In genomic region chr14:22521449-22522239, GRCh38 we compare ENCODE assay signal across 16 cellular contexts.
A peak's percentile ranks its signal among the peaks of the same experiment; 100 is the strongest.
DNase-seq lines count a peak whose midpoint lies in the region; ATAC-seq and TF ChIP-seq lines count a peak whose summit lies in the region.
"Had no signal": no experiment of that assay in that cellular context is flagged by ENCODE, and none has a peak within 500 bp of the region (broad histone marks: within the 10 kb centered on the region; RNA-seq: fewer than 3 reads in every experiment).

No MANE protein-coding gene starts in this region.

- peak overlapping the region; percentile 99 for H3K27ac ChIP-seq in CD4-positive, alpha-beta T cell (ENCODE audit: low read depth, low read length)
- H3K27ac ChIP-seq in IMR-90 (ENCODE audit: insufficient read depth, low read length) (no peak overlapping the region), ascending aorta (peak overlapping the region; percentile 17 to 40)
- H3K27ac ChIP-seq: HL-60, suprapubic skin had no signal

- H3K36me3 Mint-ChIP-seq in CD4-positive, alpha-beta T cell (ENCODE audit: low read depth), result peaks cover 100% of the 10 kb centered on the region
- H3K36me3 Mint-ChIP-seq in naive thymus-derived CD8-positive, alpha-beta T cell, result peaks cover 14 to 98% (median 64%) of the 10 kb centered on the region in 3 donors
- no peaks in the 10 kb centered on the region for H3K36me3 Mint-ChIP-seq in CD14-positive monocyte

- peak overlapping the region; percentile 26; the same call in 1 of the 2 replicates for H3K4ac ChIP-seq in IMR-90 (ENCODE audit: low read depth, low read length)

- no peak overlapping the region for H3K23ac ChIP-seq in IMR-90 (ENCODE audit: low read depth, low read length)

- peak overlapping the region; percentile 81; the same call in 1 of the 3 replicates for H2BK15ac ChIP-seq in IMR-90 (ENCODE audit: low read depth, low read length)

- peaks cover 100% of the 10 kb centered on the region for H3K4me1 Mint-ChIP-seq in CD4-positive, alpha-beta T cell (ENCODE audit: low read depth)
- peaks cover 46 to 98% (median 90%) of the 10 kb centered on the region in 4 donors for H3K4me1 Mint-ChIP-seq in naive thymus-derived CD8-positive, alpha-beta T cell
- peaks cover 5% of the 10 kb centered on the region for H3K4me1 Mint-ChIP-seq in CD14-positive monocyte

- TF ChIP-seq POLR2A in IMR-90 (IDR thresholded peaks at IDR 0.05; ENCODE audit: low read depth, low read length), result no peak

- H4K20me1 ChIP-seq in IMR-90 (ENCODE audit: insufficient read depth, low read length), result no peaks in the 10 kb centered on the region

- H3K27me3 Mint-ChIP-seq in CD4-positive, alpha-beta T cell, result no peaks in the 10 kb centered on the region
- no peaks in the 10 kb centered on the region for H3K27me3 Mint-ChIP-seq in naive thymus-derived CD8-positive, alpha-beta T cell
- H3K27me3 Mint-ChIP-seq in CD14-positive monocyte (ENCODE audit: low read depth in 3 of 3), result peaks cover 0 to 3% (median 2%) of the 10 kb centered on the region in 3 donors

- H3K18ac ChIP-seq in IMR-90 (ENCODE audit: low read depth, low read length), result 0 out of 2 replicates have a peak overlapping the region, but pooled peaks have one; percentile 29

- H2AFZ ChIP-seq in IMR-90 (replicated peaks; ENCODE audit: low read length, poor library complexity), result no peak overlapping the region

- H3K9me3 Mint-ChIP-seq in CD4-positive, alpha-beta T cell, result no peaks in the 10 kb centered on the region
- no peaks in the 10 kb centered on the region for H3K9me3 Mint-ChIP-seq in naive thymus-derived CD8-positive, alpha-beta T cell
- H3K9me3 Mint-ChIP-seq in CD14-positive monocyte, result no peaks in the 10 kb centered on the region

- no peak overlapping the region for H2AK9ac ChIP-seq in IMR-90 (replicated peaks; ENCODE audit: low read depth, low read length, poor library complexity)

- intact Hi-C loops in CD4-positive, alpha-beta T cell (cut with DNase I, micrococcal nuclease), result loop anchor here in 1 of 2 experiments (10.0 kb wide), 1 partner anchor 297 kb away; no protein-coding TSS in a partner anchor
- intact Hi-C loops in IMR-90 (cut with micrococcal nuclease), result no loop called here
- intact Hi-C loops in ascending aorta (cut with DNase I), result no loop called here
- intact Hi-C loops in CD14-positive monocyte (cut with micrococcal nuclease), result no loop called here

- peak overlapping the region; percentile 93 for H3K27ac Mint-ChIP-seq in CD4-positive, alpha-beta T cell
- peak overlapping the region; percentile 94 to 99 (median 98) for H3K27ac Mint-ChIP-seq in naive thymus-derived CD8-positive, alpha-beta T cell
- no peak overlapping the region for H3K27ac Mint-ChIP-seq in CD14-positive monocyte

- no peak for DNase-seq in CD4-positive, alpha-beta T cell
- DNase-seq in IMR-90 (no peak), ascending aorta (ENCODE audit: low spot score in 2 of 2) (no peak), GM10266 (ENCODE audit: extremely low spot score) (no peak), COR-L47 (lab: John Stamatoyannopoulos, UW) (no peak), CD14-positive monocyte (ENCODE audit: low spot score) (no peak), NCI-H1930 (lab: John Stamatoyannopoulos, UW) (no peak)
- no peak for DNase-seq in naive thymus-derived CD8-positive, alpha-beta T cell
- DNase-seq: activated CD4-positive, alpha-beta T cell treated with anti-CD3 and anti-CD28 coated beads for 4 hours; gastrocnemius medialis; islet precursor cell; MG63; NCI-H2171; right cardiac atrium had no signal

- no peak overlapping the region for H2AK5ac ChIP-seq in IMR-90 (ENCODE audit: low read depth, low read length)

- peaks cover 11% of the 10 kb centered on the region for H3K4me1 ChIP-seq in IMR-90 (ENCODE audit: control insufficient read depth, insufficient read depth, low read length)
- H3K4me1 ChIP-seq in ascending aorta, result peaks cover 0 to 12% of the 10 kb centered on the region in 2 donors
- H3K4me1 ChIP-seq: gastrocnemius medialis had no signal

- TF ChIP-seq CTCF in CD4-positive, alpha-beta T cell (IDR thresholded peaks at IDR 0.05), result no peak
- TF ChIP-seq CTCF in IMR-90 (conservative IDR thresholded peaks at IDR 0.05; ENCODE audit: low read depth, low read length) (no peak), ascending aorta (IDR thresholded peaks at IDR 0.05) (no peak), GM10266 (IDR thresholded peaks at IDR 0.05; ENCODE audit: control insufficient read depth, insufficient read depth, low read depth, missing control alignments) (no peak), CD14-positive monocyte (IDR thresholded peaks at IDR 0.05) (no peak)

- H3K27me3 ChIP-seq in CD4-positive, alpha-beta T cell (ENCODE audit: control insufficient read depth, insufficient read depth, low read length), result no peaks in the 10 kb centered on the region
- no peaks in the 10 kb centered on the region for H3K27me3 ChIP-seq in IMR-90 (ENCODE audit: control insufficient read depth, insufficient read depth, low read length)
- H3K27me3 ChIP-seq in ascending aorta, result no peaks in the 10 kb centered on the region
- H3K27me3 ChIP-seq: gastrocnemius medialis, MG63, suprapubic skin had no signal

- in situ Hi-C loops in IMR-90 (cut with MboI; ENCODE audit: low sequenced_read_pairs), result no loop called here

- no peak overlapping the region for H3K9ac ChIP-seq in IMR-90 (ENCODE audit: low read depth, low read length)

- no peak for ATAC-seq in CD4-positive, alpha-beta T cell (ENCODE audit: poor library complexity)
- no peak for ATAC-seq in IMR-90 (ENCODE audit: low read depth)
- ATAC-seq in naive thymus-derived CD8-positive, alpha-beta T cell, result no peak
- ATAC-seq: gastrocnemius medialis, right cardiac atrium had no signal

- CTCF ChIA-PET in CD4-positive, alpha-beta T cell (lab: Charles Lee), result interaction anchor here (0.7 to 1.7 kb wide), 2 partner anchors 35 to 48 kb away, joined by 3 to 8 read pairs; no protein-coding TSS in a partner anchor
- CTCF ChIA-PET in IMR-90 (lab: Yijun Ruan, JAX), result interaction anchor here (1.0 kb wide), 1 partner anchor 11 kb away, joined by 3 read pairs; no protein-coding TSS in a partner anchor

- peak overlapping the region; percentile 86 for H3K4me3 Mint-ChIP-seq in CD4-positive, alpha-beta T cell
- peak overlapping the region; percentile 80 to 94 (median 90) for H3K4me3 Mint-ChIP-seq in naive thymus-derived CD8-positive, alpha-beta T cell
- H3K4me3 Mint-ChIP-seq in CD14-positive monocyte, result no peak overlapping the region

- H4K91ac ChIP-seq in IMR-90 (ENCODE audit: insufficient read depth, low read depth, low read length), result no peak overlapping the region

- H4K5ac ChIP-seq in IMR-90 (ENCODE audit: low read depth, low read length), result no peak overlapping the region

- H3K79me1 ChIP-seq in IMR-90 (ENCODE audit: low read depth in 1 of 2, low read length in 2 of 2), result no peaks in the 10 kb centered on the region

- 100% methylated on average over 1 of the region's 4 CpGs; no CpG with 5 or more reads in 1 of the 2 experiments for WGBS in IMR-90 (ENCODE audit: extremely low coverage in 2 of 2, insufficient read length in 1 of 2), 2 experiments

- H4K8ac ChIP-seq in IMR-90 (ENCODE audit: low read depth in 2 of 2, low read length in 2 of 2), result no peak overlapping the region

- no peak for TF ChIP-seq RAD21 in IMR-90 (IDR thresholded peaks at IDR 0.05; ENCODE audit: low read length)

- H3K4me2 ChIP-seq in IMR-90 (ENCODE audit: low read depth, low read length), result no peak overlapping the region

- no peak overlapping the region for H3K4me3 ChIP-seq in IMR-90 (ENCODE audit: insufficient read depth, low read depth, low read length)
- no peak overlapping the region for H3K4me3 ChIP-seq in ascending aorta
- H3K4me3 ChIP-seq: gastrocnemius medialis, MG63, suprapubic skin had no signal

- no peak overlapping the region for H2BK5ac ChIP-seq in IMR-90 (ENCODE audit: low read depth, low read length, poor library complexity, severe bottlenecking)

- POLR2A ChIA-PET in CD4-positive, alpha-beta T cell (lab: Charles Lee), result interaction anchor here (0.5 to 29.1 kb wide), 8 partner anchors 8 to 1293 kb away, joined by 3 to 613 read pairs (median 10); no protein-coding TSS in a partner anchor
- POLR2A ChIA-PET in IMR-90 (lab: Charles Lee; ENCODE audit: unreplicated experiment), result no interaction called here
- POLR2A ChIA-PET in naive thymus-derived CD8-positive, alpha-beta T cell (lab: Charles Lee), result interaction anchor here (0.6 to 34.2 kb wide), 8 partner anchors 8 to 444 kb away, joined by 3 to 760 read pairs (median 9); no protein-coding TSS in a partner anchor

- no peak overlapping the region for H3K56ac ChIP-seq in IMR-90 (ENCODE audit: extremely low read depth, insufficient read depth, low read length)

- H3K36me3 ChIP-seq in IMR-90 (ENCODE audit: control insufficient read depth, insufficient read depth, low read length), result no peaks in the 10 kb centered on the region
- no peaks in the 10 kb centered on the region for H3K36me3 ChIP-seq in ascending aorta
- H3K36me3 ChIP-seq: gastrocnemius medialis, MG63, suprapubic skin had no signal

- dilution Hi-C loops in IMR-90 (cut with HindIII; ENCODE audit: low sequenced_read_pairs, unreplicated experiment), result no loop called here

- 0 out of 2 replicates have a peak overlapping the region, but pooled peaks have one; percentile 19 for H3K14ac ChIP-seq in IMR-90 (replicated peaks; ENCODE audit: low read depth, low read length)

- H3K9me3 ChIP-seq in CD4-positive, alpha-beta T cell (ENCODE audit: control insufficient read depth, low read length), result no peaks in the 10 kb centered on the region
- H3K9me3 ChIP-seq in IMR-90 (ENCODE audit: control insufficient read depth, insufficient read depth, low read length) (no peaks in the 10 kb centered on the region), ascending aorta (no peaks in the 10 kb centered on the region)
- H3K9me3 ChIP-seq: gastrocnemius medialis, MG63, suprapubic skin had no signal

- H3K9me1 ChIP-seq in IMR-90 (ENCODE audit: insufficient read depth, low read length), result 0 out of 2 replicates have a peak, but pooled peaks cover 2% of the 10 kb centered on the region

- H2BK20ac ChIP-seq in IMR-90 (ENCODE audit: low read depth, low read length), result peak overlapping the region; percentile 33; the same call in 1 of the 2 replicates

- BruUV-seq in IMR-90 (replicated peaks; lab: Mats Ljungman, UMichigan), result no TSS peak

- H2BK120ac ChIP-seq in IMR-90 (ENCODE audit: low read depth, low read length), result no peak overlapping the region

TF ChIP-seq in IMR-90, 13 proteins besides CTCF, POLR2A, EP300 and RAD21 (continues in another document):
- no peak for TF ChIP-seq USF2 (IDR thresholded peaks at IDR 0.05; ENCODE audit: low read depth, low read length)
- TF ChIP-seq CHD1 (IDR thresholded peaks at IDR 0.05; ENCODE audit: low read depth, low read length), result no peak
- no peak for TF ChIP-seq RCOR1 (IDR thresholded peaks at IDR 0.05; ENCODE audit: insufficient replicate concordance, low read length)
- no peak for TF ChIP-seq MXI1 (IDR thresholded peaks at IDR 0.05; ENCODE audit: borderline replicate concordance, low read depth, low read length)
- TF ChIP-seq RFX5 (IDR thresholded peaks at IDR 0.05; ENCODE audit: low read depth, low read length), result no peak

Comparison
In these comparisons a context has a peak if more than half of its experiments do, and no peak if none do; other contexts are left out.
1. H3K27ac Mint-ChIP-seq: peak in CD4-positive, alpha-beta T cell (single experiment) and naive thymus-derived CD8-positive, alpha-beta T cell (10 of 10); none in CD14-positive monocyte (0 of 7).
2. H3K4me3 Mint-ChIP-seq: peak in CD4-positive, alpha-beta T cell (single experiment) and naive thymus-derived CD8-positive, alpha-beta T cell (10 of 10); none in CD14-positive monocyte (0 of 2).